In genomic region chr12:109121346-109121880, GRCh38 we compare ENCODE assay signal across 23 cellular contexts.
"Had no signal": no experiment of that assay in that cellular context is flagged by ENCODE, and none has a peak within 500 bp of the region (broad histone marks: within the 10 kb centered on the region; RNA-seq: fewer than 3 reads in every experiment).

No MANE protein-coding gene starts in this region.

- H3K27ac ChIP-seq: ascending aorta, body of pancreas, SK-N-MC, WERI-Rb-1 had no signal

- H3K27me3 ChIP-seq: ascending aorta, body of pancreas had no signal

- DNase-seq: activated CD4-positive, alpha-beta memory T cell treated with anti-CD3 and anti-CD28 coated beads, Interleukin-2, amount 10 ng/mL, durations not matched to agents 7 days and 5 days; activated CD4-positive, alpha-beta T cell treated with anti-CD3 and anti-CD28 coated beads for 36 hours; activated CD4-positive, alpha-beta T cell treated with anti-CD3 and anti-CD28 coated beads, Interleukin-2, amount 50 U/mL, for 1 hour; activated CD8-positive, alpha-beta memory T cell treated with anti-CD3 and anti-CD28 coated beads, Interleukin-2, amount 50 U/mL, for 48 hours; activated effector memory CD4-positive, alpha-beta T cell treated with anti-CD3 and anti-CD28 coated beads, Interleukin-2, amount 50 U/mL, for 16 hours; activated naive CD4-positive, alpha-beta T cell treated with Interleukin-2 at 50 U/mL for 16 hours; activated naive CD8-positive, alpha-beta T cell treated with anti-CD3 and anti-CD28 coated beads, Interleukin-2, amount 50 U/mL, for 24 hours; activated T-cell treated with anti-CD3 and anti-CD28 coated beads, Interleukin-2, amount 50 U/mL, for 4 hours; amniotic stem cell; body of pancreas; KG1; NCI-H1048; NCI-H146; NCI-H187 treated with DMSO at 0.1 percent for 48 hours; NCI-H2081 treated with DMSO at 0.1 percent for 48 hours; NCI-H446; NCI-H524; SIG-M5; T-cell; WERI-Rb-1 had no signal

- H3K9me3 ChIP-seq: ascending aorta, body of pancreas had no signal

- H3K36me3 ChIP-seq: ascending aorta, WERI-Rb-1 had no signal

- ATAC-seq: activated CD4-positive, alpha-beta T cell treated with anti-CD3 and anti-CD28 coated beads for 36 hours; activated naive CD4-positive, alpha-beta T cell treated with anti-CD3 and anti-CD28 coated beads, Interleukin-2, amount 50 U/mL, for 72 hours; activated naive CD8-positive, alpha-beta T cell treated with anti-CD3 and anti-CD28 coated beads, Interleukin-2, amount 50 U/mL, for 24 hours; activated T-cell treated with anti-CD3 and anti-CD28 coated beads, Interleukin-2, amount 50 U/mL, for 4 hours; body of pancreas; T-cell had no signal

- H3K4me3 ChIP-seq: ascending aorta, body of pancreas, SK-N-MC had no signal
